In the genomic region with DNA sequence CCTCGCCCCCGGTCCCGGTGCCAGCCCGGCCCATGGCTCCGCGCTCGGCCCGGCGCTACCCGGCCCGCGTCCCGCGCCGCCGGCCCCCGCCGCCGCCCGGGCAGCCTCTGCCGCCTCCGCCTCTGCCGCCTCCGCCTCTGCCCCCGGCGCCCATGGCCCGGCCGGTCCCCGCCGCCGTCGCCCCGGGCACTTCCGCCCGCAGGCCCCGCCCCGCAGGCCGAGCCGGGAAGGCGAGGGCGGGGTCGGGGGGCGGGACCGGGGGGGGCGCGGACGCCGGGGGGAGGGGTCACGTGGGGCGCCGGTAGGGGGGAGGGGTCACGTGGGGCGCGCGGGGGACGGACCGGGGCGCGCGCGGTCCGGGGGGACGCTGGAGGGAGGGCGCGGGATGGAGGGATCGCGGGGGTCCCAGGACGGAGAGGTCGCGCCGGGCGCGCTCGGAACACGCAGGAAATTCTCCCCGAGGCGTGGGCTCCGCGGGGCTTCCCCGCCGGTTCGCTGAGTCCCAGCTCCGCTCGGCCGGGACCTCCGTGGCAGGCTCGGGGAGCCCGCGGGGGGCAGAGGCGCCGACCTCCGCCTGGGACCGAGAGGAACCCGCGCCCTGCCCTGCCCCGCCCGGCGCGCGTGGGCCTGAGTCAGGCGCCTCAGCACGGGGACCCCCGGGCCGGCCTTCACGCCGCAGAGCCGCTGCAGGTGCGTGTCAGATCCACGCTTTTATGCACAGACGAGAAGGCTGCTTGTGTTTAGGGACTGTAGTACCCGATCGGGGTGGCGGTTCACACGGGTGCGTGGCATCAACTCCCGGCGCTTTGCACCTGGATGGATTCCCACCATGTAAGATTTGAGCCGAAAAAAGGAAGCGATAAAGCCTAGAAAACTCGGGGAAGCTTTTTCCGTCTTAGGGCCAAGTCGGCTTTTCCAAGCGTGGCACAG, we compare ENCODE assay signal across 1 cellular context.
TF ChIP-seq lines count a peak whose summit lies in the region.

A gene with protein sequence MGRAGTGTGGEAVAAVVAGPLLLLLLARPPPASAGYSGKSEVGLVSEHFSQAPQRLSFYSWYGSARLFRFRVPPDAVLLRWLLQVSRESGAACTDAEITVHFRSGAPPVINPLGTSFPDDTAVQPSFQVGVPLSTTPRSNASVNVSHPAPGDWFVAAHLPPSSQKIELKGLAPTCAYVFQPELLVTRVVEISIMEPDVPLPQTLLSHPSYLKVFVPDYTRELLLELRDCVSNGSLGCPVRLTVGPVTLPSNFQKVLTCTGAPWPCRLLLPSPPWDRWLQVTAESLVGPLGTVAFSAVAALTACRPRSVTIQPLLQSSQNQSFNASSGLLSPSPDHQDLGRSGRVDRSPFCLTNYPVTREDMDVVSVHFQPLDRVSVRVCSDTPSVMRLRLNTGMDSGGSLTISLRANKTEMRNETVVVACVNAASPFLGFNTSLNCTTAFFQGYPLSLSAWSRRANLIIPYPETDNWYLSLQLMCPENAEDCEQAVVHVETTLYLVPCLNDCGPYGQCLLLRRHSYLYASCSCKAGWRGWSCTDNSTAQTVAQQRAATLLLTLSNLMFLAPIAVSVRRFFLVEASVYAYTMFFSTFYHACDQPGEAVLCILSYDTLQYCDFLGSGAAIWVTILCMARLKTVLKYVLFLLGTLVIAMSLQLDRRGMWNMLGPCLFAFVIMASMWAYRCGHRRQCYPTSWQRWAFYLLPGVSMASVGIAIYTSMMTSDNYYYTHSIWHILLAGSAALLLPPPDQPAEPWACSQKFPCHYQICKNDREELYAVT (minus strand): TSS at position 191 of the 930 bp plus-strand sequence. CDS start 157 bp downstream, at position 34.

TF ChIP-seq in HEK293, 187 proteins besides CTCF, POLR2A, EP300 and RAD21 (continued from another document and continues in another):
- TF ChIP-seq, protein P1, sequence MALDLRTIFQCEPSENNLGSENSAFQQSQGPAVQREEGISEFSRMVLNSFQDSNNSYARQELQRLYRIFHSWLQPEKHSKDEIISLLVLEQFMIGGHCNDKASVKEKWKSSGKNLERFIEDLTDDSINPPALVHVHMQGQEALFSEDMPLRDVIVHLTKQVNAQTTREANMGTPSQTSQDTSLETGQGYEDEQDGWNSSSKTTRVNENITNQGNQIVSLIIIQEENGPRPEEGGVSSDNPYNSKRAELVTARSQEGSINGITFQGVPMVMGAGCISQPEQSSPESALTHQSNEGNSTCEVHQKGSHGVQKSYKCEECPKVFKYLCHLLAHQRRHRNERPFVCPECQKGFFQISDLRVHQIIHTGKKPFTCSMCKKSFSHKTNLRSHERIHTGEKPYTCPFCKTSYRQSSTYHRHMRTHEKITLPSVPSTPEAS (tag by site-specific recombination; IDR thresholded peaks at IDR 0.05): no peak
- no peak for TF ChIP-seq ZNF600 (tag by site-specific recombination; IDR thresholded peaks at IDR 0.05)
- TF ChIP-seq, protein P2, sequence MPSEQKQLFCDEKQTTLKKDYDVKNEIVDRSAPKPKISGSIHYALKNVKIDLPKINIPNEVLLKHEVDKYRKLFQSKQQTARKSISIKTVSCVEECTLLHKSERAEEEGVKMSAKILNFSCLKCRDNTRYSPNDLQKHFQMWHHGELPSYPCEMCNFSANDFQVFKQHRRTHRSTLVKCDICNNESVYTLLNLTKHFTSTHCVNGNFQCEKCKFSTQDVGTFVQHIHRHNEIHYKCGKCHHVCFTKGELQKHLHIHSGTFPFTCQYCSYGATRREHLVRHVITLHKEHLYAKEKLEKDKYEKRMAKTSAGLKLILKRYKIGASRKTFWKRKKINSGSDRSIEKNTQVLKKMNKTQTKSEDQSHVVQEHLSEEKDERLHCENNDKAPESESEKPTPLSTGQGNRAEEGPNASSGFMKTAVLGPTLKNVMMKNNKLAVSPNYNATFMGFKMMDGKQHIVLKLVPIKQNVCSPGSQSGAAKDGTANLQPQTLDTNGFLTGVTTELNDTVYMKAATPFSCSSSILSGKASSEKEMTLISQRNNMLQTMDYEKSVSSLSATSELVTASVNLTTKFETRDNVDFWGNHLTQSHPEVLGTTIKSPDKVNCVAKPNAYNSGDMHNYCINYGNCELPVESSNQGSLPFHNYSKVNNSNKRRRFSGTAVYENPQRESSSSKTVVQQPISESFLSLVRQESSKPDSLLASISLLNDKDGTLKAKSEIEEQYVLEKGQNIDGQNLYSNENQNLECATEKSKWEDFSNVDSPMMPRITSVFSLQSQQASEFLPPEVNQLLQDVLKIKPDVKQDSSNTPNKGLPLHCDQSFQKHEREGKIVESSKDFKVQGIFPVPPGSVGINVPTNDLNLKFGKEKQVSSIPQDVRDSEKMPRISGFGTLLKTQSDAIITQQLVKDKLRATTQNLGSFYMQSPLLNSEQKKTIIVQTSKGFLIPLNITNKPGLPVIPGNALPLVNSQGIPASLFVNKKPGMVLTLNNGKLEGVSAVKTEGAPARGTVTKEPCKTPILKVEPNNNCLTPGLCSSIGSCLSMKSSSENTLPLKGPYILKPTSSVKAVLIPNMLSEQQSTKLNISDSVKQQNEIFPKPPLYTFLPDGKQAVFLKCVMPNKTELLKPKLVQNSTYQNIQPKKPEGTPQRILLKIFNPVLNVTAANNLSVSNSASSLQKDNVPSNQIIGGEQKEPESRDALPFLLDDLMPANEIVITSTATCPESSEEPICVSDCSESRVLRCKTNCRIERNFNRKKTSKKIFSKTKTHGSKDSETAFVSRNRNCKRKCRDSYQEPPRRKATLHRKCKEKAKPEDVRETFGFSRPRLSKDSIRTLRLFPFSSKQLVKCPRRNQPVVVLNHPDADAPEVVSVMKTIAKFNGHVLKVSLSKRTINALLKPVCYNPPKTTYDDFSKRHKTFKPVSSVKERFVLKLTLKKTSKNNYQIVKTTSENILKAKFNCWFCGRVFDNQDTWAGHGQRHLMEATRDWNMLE (tag by site-specific recombination; conservative IDR thresholded peaks at IDR 0.05; ENCODE audit: low read depth): no peak
- TF ChIP-seq ZNF791 (tag by site-specific recombination; IDR thresholded peaks at IDR 0.05): no peak
- TF ChIP-seq SP3 (tag by site-specific recombination; IDR thresholded peaks at IDR 0.05): no peak
- TF ChIP-seq, protein P3, sequence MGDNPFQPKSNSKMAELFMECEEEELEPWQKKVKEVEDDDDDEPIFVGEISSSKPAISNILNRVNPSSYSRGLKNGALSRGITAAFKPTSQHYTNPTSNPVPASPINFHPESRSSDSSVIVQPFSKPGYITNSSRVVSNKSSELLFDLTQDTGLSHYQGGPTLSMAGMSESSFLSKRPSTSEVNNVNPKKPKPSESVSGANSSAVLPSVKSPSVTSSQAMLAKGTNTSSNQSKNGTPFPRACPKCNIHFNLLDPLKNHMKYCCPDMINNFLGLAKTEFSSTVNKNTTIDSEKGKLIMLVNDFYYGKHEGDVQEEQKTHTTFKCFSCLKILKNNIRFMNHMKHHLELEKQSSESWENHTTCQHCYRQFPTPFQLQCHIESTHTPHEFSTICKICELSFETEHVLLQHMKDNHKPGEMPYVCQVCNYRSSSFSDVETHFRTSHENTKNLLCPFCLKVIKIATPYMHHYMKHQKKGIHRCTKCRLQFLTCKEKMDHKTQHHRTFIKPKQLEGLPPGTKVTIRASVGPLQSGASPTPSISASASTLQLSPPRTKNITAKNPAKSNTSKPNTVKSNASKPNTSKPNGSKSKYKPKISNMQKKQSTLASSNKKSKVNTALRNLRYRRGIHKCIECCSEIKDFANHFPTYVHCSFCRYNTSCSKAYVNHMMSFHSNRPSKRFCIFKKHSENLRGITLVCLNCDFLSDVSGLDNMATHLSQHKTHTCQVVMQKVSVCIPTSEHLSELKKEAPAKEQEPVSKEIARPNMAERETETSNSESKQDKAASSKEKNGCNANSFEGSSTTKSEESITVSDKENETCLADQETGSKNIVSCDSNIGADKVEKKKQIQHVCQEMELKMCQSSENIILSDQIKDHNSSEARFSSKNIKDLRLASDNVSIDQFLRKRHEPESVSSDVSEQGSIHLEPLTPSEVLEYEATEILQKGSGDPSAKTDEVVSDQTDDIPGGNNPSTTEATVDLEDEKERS (tag by site-specific recombination; IDR thresholded peaks at IDR 0.05): no peak
- TF ChIP-seq ZNF366 (tag by site-specific recombination; conservative IDR thresholded peaks at IDR 0.05): no peak
- TF ChIP-seq ZFP3 (tag by site-specific recombination; IDR thresholded peaks at IDR 0.05; ENCODE audit: low read depth): no peak
- TF ChIP-seq, protein P4, sequence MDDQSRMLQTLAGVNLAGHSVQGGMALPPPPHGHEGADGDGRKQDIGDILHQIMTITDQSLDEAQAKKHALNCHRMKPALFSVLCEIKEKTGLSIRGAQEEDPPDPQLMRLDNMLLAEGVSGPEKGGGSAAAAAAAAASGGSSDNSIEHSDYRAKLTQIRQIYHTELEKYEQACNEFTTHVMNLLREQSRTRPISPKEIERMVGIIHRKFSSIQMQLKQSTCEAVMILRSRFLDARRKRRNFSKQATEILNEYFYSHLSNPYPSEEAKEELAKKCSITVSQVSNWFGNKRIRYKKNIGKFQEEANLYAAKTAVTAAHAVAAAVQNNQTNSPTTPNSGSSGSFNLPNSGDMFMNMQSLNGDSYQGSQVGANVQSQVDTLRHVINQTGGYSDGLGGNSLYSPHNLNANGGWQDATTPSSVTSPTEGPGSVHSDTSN (CRISPR knock-in tag; IDR thresholded peaks at IDR 0.05): no peak
- no peak for TF ChIP-seq ZNF423 (tag by site-specific recombination; IDR thresholded peaks at IDR 0.05)
- no peak for TF ChIP-seq ZNF138 (tag by site-specific recombination; IDR thresholded peaks at IDR 0.05; ENCODE audit: borderline replicate concordance)
- TF ChIP-seq GLIS1 (tag by site-specific recombination; IDR thresholded peaks at IDR 0.05): peak; percentile 79
- no peak for TF ChIP-seq ZNF623 (tag by site-specific recombination; IDR thresholded peaks at IDR 0.05)
- TF ChIP-seq ZNF596 (tag by site-specific recombination; IDR thresholded peaks at IDR 0.05): no peak
- no peak for TF ChIP-seq MZF1 (tag by site-specific recombination; IDR thresholded peaks at IDR 0.05; ENCODE audit: borderline replicate concordance)
- no peak for TF ChIP-seq GLI4 (tag by site-specific recombination; IDR thresholded peaks at IDR 0.05)
- TF ChIP-seq ZNF433 (tag by site-specific recombination; IDR thresholded peaks at IDR 0.05; ENCODE audit: low read depth): no peak
- no peak for TF ChIP-seq ZNF426 (tag by site-specific recombination; IDR thresholded peaks at IDR 0.05)
- TF ChIP-seq, protein P5, sequence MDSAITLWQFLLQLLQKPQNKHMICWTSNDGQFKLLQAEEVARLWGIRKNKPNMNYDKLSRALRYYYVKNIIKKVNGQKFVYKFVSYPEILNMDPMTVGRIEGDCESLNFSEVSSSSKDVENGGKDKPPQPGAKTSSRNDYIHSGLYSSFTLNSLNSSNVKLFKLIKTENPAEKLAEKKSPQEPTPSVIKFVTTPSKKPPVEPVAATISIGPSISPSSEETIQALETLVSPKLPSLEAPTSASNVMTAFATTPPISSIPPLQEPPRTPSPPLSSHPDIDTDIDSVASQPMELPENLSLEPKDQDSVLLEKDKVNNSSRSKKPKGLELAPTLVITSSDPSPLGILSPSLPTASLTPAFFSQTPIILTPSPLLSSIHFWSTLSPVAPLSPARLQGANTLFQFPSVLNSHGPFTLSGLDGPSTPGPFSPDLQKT (IDR thresholded peaks at IDR 0.05; ENCODE audit: borderline replicate concordance, low read depth, low read length): no peak
- TF ChIP-seq ZNF239 (tag by site-specific recombination; IDR thresholded peaks at IDR 0.05): no peak
- TF ChIP-seq ZBTB17 (tag by site-specific recombination; IDR thresholded peaks at IDR 0.05): no peak
- TF ChIP-seq ZNF2 (tag by site-specific recombination; IDR thresholded peaks at IDR 0.05): no peak
- no peak for TF ChIP-seq ZNF266 (tag by site-specific recombination; IDR thresholded peaks at IDR 0.05; ENCODE audit: low read depth)
- peak; percentile 26; the same call in 1 of the 2 replicates for TF ChIP-seq BCL11B (tag by site-specific recombination; IDR thresholded peaks at IDR 0.05; ENCODE audit: low read depth)
- no peak for TF ChIP-seq ZNF549 (tag by site-specific recombination; IDR thresholded peaks at IDR 0.05)
- TF ChIP-seq ZNF830 (tag by site-specific recombination; IDR thresholded peaks at IDR 0.05; ENCODE audit: low read depth): no peak
- no peak for TF ChIP-seq ZNF184 (tag by site-specific recombination; IDR thresholded peaks at IDR 0.05)
- no peak for TF ChIP-seq ZNF112 (tag by site-specific recombination; IDR thresholded peaks at IDR 0.05)
- no peak for TF ChIP-seq ZNF394 (tag by site-specific recombination; IDR thresholded peaks at IDR 0.05; ENCODE audit: borderline replicate concordance)
- TF ChIP-seq ZNF558 (tag by site-specific recombination; IDR thresholded peaks at IDR 0.05): no peak
- TF ChIP-seq, protein P6, sequence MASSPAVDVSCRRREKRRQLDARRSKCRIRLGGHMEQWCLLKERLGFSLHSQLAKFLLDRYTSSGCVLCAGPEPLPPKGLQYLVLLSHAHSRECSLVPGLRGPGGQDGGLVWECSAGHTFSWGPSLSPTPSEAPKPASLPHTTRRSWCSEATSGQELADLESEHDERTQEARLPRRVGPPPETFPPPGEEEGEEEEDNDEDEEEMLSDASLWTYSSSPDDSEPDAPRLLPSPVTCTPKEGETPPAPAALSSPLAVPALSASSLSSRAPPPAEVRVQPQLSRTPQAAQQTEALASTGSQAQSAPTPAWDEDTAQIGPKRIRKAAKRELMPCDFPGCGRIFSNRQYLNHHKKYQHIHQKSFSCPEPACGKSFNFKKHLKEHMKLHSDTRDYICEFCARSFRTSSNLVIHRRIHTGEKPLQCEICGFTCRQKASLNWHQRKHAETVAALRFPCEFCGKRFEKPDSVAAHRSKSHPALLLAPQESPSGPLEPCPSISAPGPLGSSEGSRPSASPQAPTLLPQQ (tag by site-specific recombination; IDR thresholded peaks at IDR 0.05): no peak
- TF ChIP-seq, protein P7, sequence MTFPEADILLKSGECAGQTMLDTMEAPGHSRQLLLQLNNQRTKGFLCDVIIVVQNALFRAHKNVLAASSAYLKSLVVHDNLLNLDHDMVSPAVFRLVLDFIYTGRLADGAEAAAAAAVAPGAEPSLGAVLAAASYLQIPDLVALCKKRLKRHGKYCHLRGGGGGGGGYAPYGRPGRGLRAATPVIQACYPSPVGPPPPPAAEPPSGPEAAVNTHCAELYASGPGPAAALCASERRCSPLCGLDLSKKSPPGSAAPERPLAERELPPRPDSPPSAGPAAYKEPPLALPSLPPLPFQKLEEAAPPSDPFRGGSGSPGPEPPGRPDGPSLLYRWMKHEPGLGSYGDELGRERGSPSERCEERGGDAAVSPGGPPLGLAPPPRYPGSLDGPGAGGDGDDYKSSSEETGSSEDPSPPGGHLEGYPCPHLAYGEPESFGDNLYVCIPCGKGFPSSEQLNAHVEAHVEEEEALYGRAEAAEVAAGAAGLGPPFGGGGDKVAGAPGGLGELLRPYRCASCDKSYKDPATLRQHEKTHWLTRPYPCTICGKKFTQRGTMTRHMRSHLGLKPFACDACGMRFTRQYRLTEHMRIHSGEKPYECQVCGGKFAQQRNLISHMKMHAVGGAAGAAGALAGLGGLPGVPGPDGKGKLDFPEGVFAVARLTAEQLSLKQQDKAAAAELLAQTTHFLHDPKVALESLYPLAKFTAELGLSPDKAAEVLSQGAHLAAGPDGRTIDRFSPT (tag by site-specific recombination; IDR thresholded peaks at IDR 0.05): no peak
- no peak for TF ChIP-seq ZNF768 (tag by site-specific recombination; IDR thresholded peaks at IDR 0.05)
- TF ChIP-seq, protein P8, sequence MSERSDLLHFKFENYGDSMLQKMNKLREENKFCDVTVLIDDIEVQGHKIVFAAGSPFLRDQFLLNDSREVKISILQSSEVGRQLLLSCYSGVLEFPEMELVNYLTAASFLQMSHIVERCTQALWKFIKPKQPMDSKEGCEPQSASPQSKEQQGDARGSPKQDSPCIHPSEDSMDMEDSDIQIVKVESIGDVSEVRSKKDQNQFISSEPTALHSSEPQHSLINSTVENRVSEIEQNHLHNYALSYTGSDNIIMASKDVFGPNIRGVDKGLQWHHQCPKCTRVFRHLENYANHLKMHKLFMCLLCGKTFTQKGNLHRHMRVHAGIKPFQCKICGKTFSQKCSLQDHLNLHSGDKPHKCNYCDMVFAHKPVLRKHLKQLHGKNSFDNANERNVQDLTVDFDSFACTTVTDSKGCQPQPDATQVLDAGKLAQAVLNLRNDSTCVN (tag by site-specific recombination; optimal IDR thresholded peaks at IDR 0.05): peak; percentile 52
- no peak for TF ChIP-seq OVOL3 (tag by site-specific recombination; IDR thresholded peaks at IDR 0.05)
- no peak for TF ChIP-seq ZNF837 (tag by site-specific recombination; IDR thresholded peaks at IDR 0.05)
- no peak for TF ChIP-seq ZNF140 (tag by site-specific recombination; IDR thresholded peaks at IDR 0.05)
